Comparison of ENCODE assay signal across 1 cellular context in the genomic region with DNA sequence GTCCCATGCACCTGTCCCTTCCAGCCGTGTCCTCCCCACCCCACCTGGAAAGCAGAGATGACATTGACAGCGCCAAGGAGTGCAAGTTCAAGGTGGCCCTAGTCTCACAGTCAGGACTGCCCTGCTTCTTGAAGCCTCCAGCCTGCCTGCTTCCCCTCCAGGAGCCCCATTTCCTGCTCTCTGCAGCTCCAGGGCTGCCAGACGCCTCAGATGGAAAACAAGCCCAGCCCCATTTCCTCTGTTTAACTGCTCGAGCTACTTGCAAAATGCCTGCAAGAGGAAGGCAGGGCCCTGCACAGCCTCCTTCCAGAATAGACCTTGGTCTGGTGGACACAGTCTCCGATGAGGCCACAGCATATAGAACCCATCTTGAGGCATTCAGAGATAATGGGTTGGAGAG.
TF ChIP-seq lines count a peak whose summit lies in the region.

No MANE protein-coding gene starts in this region.

TF ChIP-seq in IMR-90, 13 proteins besides CTCF, POLR2A, EP300 and RAD21:
- TF ChIP-seq FOS (IDR thresholded peaks at IDR 0.05; ENCODE audit: low read depth, low read length) (no peak), CHD1 (IDR thresholded peaks at IDR 0.05; ENCODE audit: low read depth, low read length) (no peak), ELK1 (IDR thresholded peaks at IDR 0.05; ENCODE audit: borderline replicate concordance, low read depth, low read length) (no peak), MAFK (IDR thresholded peaks at IDR 0.05; ENCODE audit: low read depth, low read length) (no peak), BHLHE40 (IDR thresholded peaks at IDR 0.05; ENCODE audit: low read depth, low read length) (no peak), RFX5 (IDR thresholded peaks at IDR 0.05; ENCODE audit: low read depth, low read length) (no peak), SMC3 (IDR thresholded peaks at IDR 0.05; ENCODE audit: low read depth, low read length) (no peak), USF2 (IDR thresholded peaks at IDR 0.05; ENCODE audit: low read depth, low read length) (no peak), MXI1 (IDR thresholded peaks at IDR 0.05; ENCODE audit: borderline replicate concordance, low read depth, low read length) (no peak), NFE2L2 (IDR thresholded peaks at IDR 0.05; ENCODE audit: low read depth, low read length) (no peak), RCOR1 (IDR thresholded peaks at IDR 0.05; ENCODE audit: insufficient replicate concordance, low read length) (no peak), MAZ (IDR thresholded peaks at IDR 0.05; ENCODE audit: borderline replicate concordance, low read depth, low read length) (no peak), CEBPB (IDR thresholded peaks at IDR 0.05; ENCODE audit: low read depth, low read length) (no peak)
